Comparison of ENCODE assay signal across 9 cellular contexts in the genomic region with DNA sequence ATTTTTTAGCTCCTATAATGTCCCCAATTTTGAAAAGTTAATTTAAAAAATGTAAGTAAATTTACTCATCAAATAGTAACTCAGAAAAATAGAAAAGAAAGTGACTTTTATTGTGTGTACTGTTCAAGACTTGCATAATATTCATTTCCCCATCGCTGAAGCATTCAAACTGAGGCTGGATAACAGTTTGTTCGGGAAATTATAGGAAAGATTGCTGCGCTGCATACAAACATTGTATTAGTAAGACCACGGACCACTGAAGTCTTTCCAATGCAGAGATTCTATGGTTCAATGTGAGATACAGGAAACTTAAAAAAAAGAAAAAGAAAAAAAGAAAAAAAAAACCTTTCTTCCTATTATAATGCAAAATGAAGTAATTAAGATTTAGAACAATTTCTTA. TPM values are rescaled to one million over a fixed set of nuclear protein-coding genes. Genes with fewer than 3 reads are reported as not detected.
DNase-seq lines count a peak whose midpoint lies in the region; ATAC-seq and TF ChIP-seq lines count a peak whose summit lies in the region.
"Had no signal": no experiment of that assay in that cellular context is flagged by ENCODE, and none has a peak within 500 bp of the region (broad histone marks: within the 10 kb centered on the region; RNA-seq: fewer than 3 reads in every experiment).

No MANE protein-coding gene starts in this region.

- H3K36me3 Mint-ChIP-seq in CD4-positive, alpha-beta T cell (ENCODE audit: low read depth), result peaks cover 99% of the 10 kb centered on the region
- H3K36me3 Mint-ChIP-seq in activated CD8-positive, alpha-beta T cell treated with anti-CD3 and anti-CD28 coated beads for 36 hours (ENCODE audit: low read depth), result peaks cover 86% of the 10 kb centered on the region

- H2AFZ ChIP-seq in mesenchymal stem cell (ENCODE audit: low read depth, low read length), result no peak overlapping the region

- H3K4me3 ChIP-seq in mesenchymal stem cell (ENCODE audit: insufficient read depth in 1 of 2, low read depth in 1 of 2, low read length in 2 of 2), result no peak overlapping the region

- H2BK120ac ChIP-seq in mesenchymal stem cell (ENCODE audit: low read depth, low read length), result no peak overlapping the region

- no peak overlapping the region for H3K18ac ChIP-seq in mesenchymal stem cell (ENCODE audit: low read depth in 1 of 2, low read length in 2 of 2)

- H3K27ac ChIP-seq in CD4-positive, alpha-beta T cell (ENCODE audit: low read depth, low read length), result peak overlapping the region; percentile 88
- H3K27ac ChIP-seq in KOPT-K1 (ENCODE audit: low read depth, low read length, poor library complexity, severe bottlenecking) (peak overlapping the region; percentile 29), mesenchymal stem cell (ENCODE audit: low read length, poor library complexity, severe bottlenecking) (peak overlapping the region; percentile 32)

- H3K36me3 ChIP-seq in KOPT-K1 (ENCODE audit: insufficient read depth, low read length), result peaks cover 95% of the 10 kb centered on the region
- H3K36me3 ChIP-seq in mesenchymal stem cell (ENCODE audit: control insufficient read depth in 1 of 2, insufficient read depth in 2 of 2, low read depth in 1 of 2, low read length in 2 of 2), result peaks cover 5 to 28% of the 10 kb centered on the region in 2 experiments

- WGBS in mesenchymal stem cell, result 91% methylated on average over 4 of the region's 4 CpGs

- H3K4me3 Mint-ChIP-seq in CD4-positive, alpha-beta T cell, result peak overlapping the region; percentile 86
- peak overlapping the region; percentile 99 for H3K4me3 Mint-ChIP-seq in activated CD8-positive, alpha-beta T cell treated with anti-CD3 and anti-CD28 coated beads for 36 hours

- no peaks in the 10 kb centered on the region for H3K9me3 Mint-ChIP-seq in CD4-positive, alpha-beta T cell
- no peaks in the 10 kb centered on the region for H3K9me3 Mint-ChIP-seq in activated CD8-positive, alpha-beta T cell treated with anti-CD3 and anti-CD28 coated beads for 36 hours

- no peak overlapping the region for H3K23ac ChIP-seq in mesenchymal stem cell (ENCODE audit: low read length in 2 of 2)

- no peak for TF ChIP-seq CTCF in CD4-positive, alpha-beta T cell (IDR thresholded peaks at IDR 0.05)
- no peak for TF ChIP-seq CTCF in activated CD8-positive, alpha-beta T cell treated with anti-CD3 and anti-CD28 coated beads for 36 hours (IDR thresholded peaks at IDR 0.05)

- H3K4me1 Mint-ChIP-seq in CD4-positive, alpha-beta T cell (ENCODE audit: low read depth), result peaks cover 92% of the 10 kb centered on the region
- peaks cover 47% of the 10 kb centered on the region for H3K4me1 Mint-ChIP-seq in activated CD8-positive, alpha-beta T cell treated with anti-CD3 and anti-CD28 coated beads for 36 hours (ENCODE audit: low read depth)

- H3K9ac ChIP-seq in mesenchymal stem cell (ENCODE audit: low read length), result peak overlapping the region; percentile 52

- H2BK15ac ChIP-seq in mesenchymal stem cell (ENCODE audit: low read depth, poor library complexity, severe bottlenecking), result no peak overlapping the region

- H3K27me3 ChIP-seq in CD4-positive, alpha-beta T cell (ENCODE audit: control insufficient read depth, insufficient read depth, low read length), result no peaks in the 10 kb centered on the region
- H3K27me3 ChIP-seq in mesenchymal stem cell (ENCODE audit: control insufficient read depth in 1 of 2, insufficient read depth in 1 of 2, low read length in 2 of 2), result no peaks in the 10 kb centered on the region

- peaks cover 2% of the 10 kb centered on the region for H3K4me1 ChIP-seq in mesenchymal stem cell (ENCODE audit: control insufficient read depth, insufficient read depth, low read depth, low read length)

- peaks cover 7% of the 10 kb centered on the region for H3K79me1 ChIP-seq in mesenchymal stem cell (replicated peaks; ENCODE audit: low read length, poor library complexity, severe bottlenecking)

- H3K27me3 Mint-ChIP-seq in CD4-positive, alpha-beta T cell, result no peaks in the 10 kb centered on the region
- no peaks in the 10 kb centered on the region for H3K27me3 Mint-ChIP-seq in activated CD8-positive, alpha-beta T cell treated with anti-CD3 and anti-CD28 coated beads for 36 hours

- H4K8ac ChIP-seq in mesenchymal stem cell (ENCODE audit: low read length), result no peak overlapping the region

- intact Hi-C loops in CD4-positive, alpha-beta T cell (cut with DNase I, micrococcal nuclease), result loop anchor here in 1 of 2 experiments (1.0 to 5.0 kb wide), 5 partner anchors 9 to 116 kb away; no protein-coding TSS in a partner anchor
- intact Hi-C loops in activated CD8-positive, alpha-beta T cell treated with anti-CD3 and anti-CD28 coated beads for 36 hours (cut with micrococcal nuclease), result loop anchor here (5.0 kb wide), 1 partner anchor 116 kb away; no protein-coding TSS in a partner anchor

- no peak overlapping the region for H2AK5ac ChIP-seq in mesenchymal stem cell (ENCODE audit: low read length, severe bottlenecking)

- CTCF ChIA-PET in CD4-positive, alpha-beta T cell (lab: Charles Lee), result no interaction called here
- CTCF ChIA-PET in activated CD8-positive, alpha-beta T cell treated with anti-CD3 and anti-CD28 coated beads for 36 hours (lab: Charles Lee), result interaction anchor here (1.1 to 1.4 kb wide), 3 partner anchors 12 to 83 kb away, joined by 3 to 5 read pairs (median 3); no protein-coding TSS in a partner anchor

- no peak for ATAC-seq in CD4-positive, alpha-beta T cell (ENCODE audit: poor library complexity)
- no peak for ATAC-seq in activated CD8-positive, alpha-beta T cell treated with anti-CD3 and anti-CD28 coated beads for 36 hours
- ATAC-seq in HG02885 (IDR thresholded peaks at IDR 0.05; ENCODE audit: poor library complexity, unreplicated experiment) (no peak), HG02610 (IDR thresholded peaks at IDR 0.05; ENCODE audit: unreplicated experiment) (no peak)

- no peaks in the 10 kb centered on the region for H3K9me3 ChIP-seq in CD4-positive, alpha-beta T cell (ENCODE audit: control insufficient read depth, low read length)
- H3K9me3 ChIP-seq in KOPT-K1 (ENCODE audit: insufficient read depth, low read length, poor library complexity, severe bottlenecking) (no peaks in the 10 kb centered on the region), mesenchymal stem cell (ENCODE audit: control insufficient read depth, low read length) (no peaks in the 10 kb centered on the region)

- POLR2A ChIA-PET in CD4-positive, alpha-beta T cell (lab: Charles Lee), result interaction anchor here (0.6 to 9.9 kb wide), 12 partner anchors 9 to 128 kb away, joined by 3 to 126 read pairs (median 8); partner anchors contain the start of gene STK17B
- POLR2A ChIA-PET in activated CD8-positive, alpha-beta T cell treated with anti-CD3 and anti-CD28 coated beads for 36 hours (lab: Charles Lee), result interaction anchor here (0.6 to 9.8 kb wide), 10 partner anchors 9 to 120 kb away, joined by 3 to 145 read pairs (median 4); partner anchors contain the start of gene STK17B

- H2BK5ac ChIP-seq in mesenchymal stem cell (ENCODE audit: low read depth, low read length, poor library complexity, severe bottlenecking), result no peak overlapping the region

- no peak overlapping the region for H3K4me2 ChIP-seq in mesenchymal stem cell (ENCODE audit: low read length, poor library complexity, severe bottlenecking)

- no peak overlapping the region for H4K91ac ChIP-seq in mesenchymal stem cell (ENCODE audit: low read length)

- H3K4ac ChIP-seq in mesenchymal stem cell (ENCODE audit: low read depth in 1 of 2, low read length in 2 of 2), result no peak overlapping the region

- H3K14ac ChIP-seq in mesenchymal stem cell (ENCODE audit: low read length in 2 of 2), result no peak overlapping the region

- peak overlapping the region; percentile 85 for H3K27ac Mint-ChIP-seq in CD4-positive, alpha-beta T cell
- H3K27ac Mint-ChIP-seq in activated CD8-positive, alpha-beta T cell treated with anti-CD3 and anti-CD28 coated beads for 36 hours, result peak overlapping the region; percentile 83

- no peak for DNase-seq in CD4-positive, alpha-beta T cell
- no peak for DNase-seq in activated CD8-positive, alpha-beta T cell treated with anti-CD3 and anti-CD28 coated beads for 36 hours
- DNase-seq in mesenchymal stem cell (no peak), DMS53 (lab: John Stamatoyannopoulos, UW) (no peak), T-helper 9 cell (no peak)
- DNase-seq: NCI-H2107 had no signal

- H2BK12ac ChIP-seq in mesenchymal stem cell (ENCODE audit: low read length in 2 of 2), result no peak overlapping the region

RNA-seq across cellular contexts. Expression of gene STK17B, which starts 10.4 kb away (rescaled TPM):
- total RNA-seq in CD4-positive, alpha-beta T cell, result 100 to 1,000 TPM; 645 to 648 TPM
- 100 to 1,000 TPM; 237 to 250 TPM for total RNA-seq in activated CD8-positive, alpha-beta T cell treated with anti-CD3 and anti-CD28 coated beads for 36 hours
- 31.0 TPM for polyA plus RNA-seq in mesenchymal stem cell (2013, experiment 1 of 2)
- 33.9 TPM for polyA plus RNA-seq in mesenchymal stem cell (2013, experiment 2 of 2)

Comparison
In these comparisons a context has a peak if more than half of its experiments do, and no peak if none do; other contexts are left out.
1. H3K27ac ChIP-seq: peak in every context shown above with its lines; median percentile 88 in CD4-positive, alpha-beta T cell; 32 in mesenchymal stem cell; 29 in KOPT-K1.